In the genomic region with DNA sequence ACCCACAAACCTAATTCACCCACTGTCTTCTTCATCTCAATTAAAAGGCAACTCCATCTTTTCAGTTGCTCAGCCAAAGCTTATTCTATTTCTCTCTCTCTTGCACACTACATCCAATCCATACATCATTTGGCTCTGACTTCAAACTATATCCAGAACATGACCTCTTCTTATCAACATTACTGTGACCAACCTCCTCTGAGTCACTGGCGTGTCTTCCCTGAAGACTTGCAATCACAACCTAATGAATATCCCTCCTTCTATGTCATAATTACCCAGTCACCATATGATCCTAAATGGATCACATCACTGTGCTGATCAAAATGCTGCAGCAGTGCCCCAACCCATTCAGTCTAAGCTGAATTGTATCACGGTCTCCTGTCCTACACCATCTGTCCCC, we compare ENCODE assay signal across 25 cellular contexts. TPM values are rescaled to one million over a fixed set of nuclear protein-coding genes. Genes with fewer than 3 reads are reported as not detected.
A peak's percentile ranks its signal among the peaks of the same experiment; 100 is the strongest.
DNase-seq lines count a peak whose midpoint lies in the region; ATAC-seq and TF ChIP-seq lines count a peak whose summit lies in the region.
"Had no signal": no experiment of that assay in that cellular context is flagged by ENCODE, and none has a peak within 500 bp of the region (broad histone marks: within the 10 kb centered on the region; RNA-seq: fewer than 3 reads in every experiment).

No MANE protein-coding gene starts in this region.

- no peaks in the 10 kb centered on the region for H3K27me3 Mint-ChIP-seq in natural killer cell (ENCODE audit: low read depth in 2 of 2)

- intact Hi-C loops in natural killer cell (cut with micrococcal nuclease) = no loop called here

- no peak for TF ChIP-seq CTCF in choroid plexus epithelial cell (conservative IDR thresholded peaks at IDR 0.05; ENCODE audit: low read depth, low read length)
- no peak for TF ChIP-seq CTCF in natural killer cell (IDR thresholded peaks at IDR 0.05)

- no peak overlapping the region for H2BK12ac ChIP-seq in mesenchymal stem cell (ENCODE audit: low read length in 2 of 2)

- H3K79me1 ChIP-seq in mesenchymal stem cell (replicated peaks; ENCODE audit: low read length, poor library complexity, severe bottlenecking) = no peaks in the 10 kb centered on the region

- H2AFZ ChIP-seq in mesenchymal stem cell (ENCODE audit: low read depth, low read length) = no peak overlapping the region

- H3K9me3 ChIP-seq in mesenchymal stem cell (ENCODE audit: control insufficient read depth, low read length) = no peaks in the 10 kb centered on the region
- H3K9me3 ChIP-seq: A549 had no signal

- H3K23ac ChIP-seq in mesenchymal stem cell (ENCODE audit: low read length in 2 of 2) = no peak overlapping the region

- no peak overlapping the region for H3K18ac ChIP-seq in mesenchymal stem cell (ENCODE audit: low read depth in 1 of 2, low read length in 2 of 2)

- no peak overlapping the region for H3K4ac ChIP-seq in mesenchymal stem cell (ENCODE audit: low read depth in 1 of 2, low read length in 2 of 2)

- no peak overlapping the region for H3K27ac Mint-ChIP-seq in natural killer cell
- H3K27ac Mint-ChIP-seq: CD4-positive, alpha-beta memory T cell had no signal

- H2BK120ac ChIP-seq in mesenchymal stem cell (ENCODE audit: low read depth, low read length) = no peak overlapping the region

- H3K14ac ChIP-seq in mesenchymal stem cell (ENCODE audit: low read length in 2 of 2) = no peak overlapping the region

- H3K4me3 Mint-ChIP-seq in natural killer cell = no peak overlapping the region
- H3K4me3 Mint-ChIP-seq: CD4-positive, alpha-beta memory T cell had no signal

- ATAC-seq in natural killer cell (no peak), esophagus mucosa (no peak)
- ATAC-seq: A549, HepG2, K562, Panc1 had no signal

- peak overlapping the region; percentile 52 for H2AK5ac ChIP-seq in mesenchymal stem cell (ENCODE audit: low read length, severe bottlenecking)

- no peak overlapping the region for H2BK15ac ChIP-seq in mesenchymal stem cell (ENCODE audit: low read depth, poor library complexity, severe bottlenecking)

- H4K91ac ChIP-seq in mesenchymal stem cell (ENCODE audit: low read length) = no peak overlapping the region

- no peak overlapping the region for H3K27ac ChIP-seq in mesenchymal stem cell (ENCODE audit: low read length, poor library complexity, severe bottlenecking)
- H3K27ac ChIP-seq: BLaER1 treated with 17β-estradiol and CSF1 and Interleukin-3, amounts not matched to agents 10 nM and 100 nM had no signal

- no peak overlapping the region for H4K8ac ChIP-seq in mesenchymal stem cell (ENCODE audit: low read length)

- H3K9me3 Mint-ChIP-seq in natural killer cell = peaks cover 0 to 2% of the 10 kb centered on the region in 2 donors

- no peak overlapping the region for H3K4me2 ChIP-seq in mesenchymal stem cell (ENCODE audit: low read length, poor library complexity, severe bottlenecking)
- H3K4me2 ChIP-seq: A549; BLaER1 treated with 17β-estradiol and CSF1 and Interleukin-3, amounts not matched to agents 10 nM and 100 nM had no signal

- peaks cover 17% of the 10 kb centered on the region for H3K4me1 ChIP-seq in mesenchymal stem cell (ENCODE audit: control insufficient read depth, insufficient read depth, low read depth, low read length)

- H3K4me1 Mint-ChIP-seq in natural killer cell = no peaks in the 10 kb centered on the region
- H3K4me1 Mint-ChIP-seq: CD4-positive, alpha-beta memory T cell had no signal

- H3K27me3 ChIP-seq in mesenchymal stem cell (ENCODE audit: control insufficient read depth in 1 of 2, insufficient read depth in 1 of 2, low read length in 2 of 2) = no peaks in the 10 kb centered on the region
- H3K27me3 ChIP-seq: BLaER1 treated with 17β-estradiol and CSF1 and Interleukin-3, amounts not matched to agents 10 nM and 100 nM had no signal

- H3K36me3 Mint-ChIP-seq in natural killer cell = no peaks in the 10 kb centered on the region
- H3K36me3 Mint-ChIP-seq: CD4-positive, alpha-beta memory T cell had no signal

- peak; percentile 19 for DNase-seq in EL
- DNase-seq in OCI-M1 (lab: John Stamatoyannopoulos, UW) = peak; percentile 25
- DNase-seq in choroid plexus epithelial cell (ENCODE audit: low read depth) = peak; percentile 23
- no peak for DNase-seq in mesenchymal stem cell
- no peak for DNase-seq in natural killer cell
- DNase-seq in NCI-H510A (lab: John Stamatoyannopoulos, UW) = no peak
- DNase-seq in NCI-H2196 (lab: John Stamatoyannopoulos, UW; ENCODE audit: unreplicated experiment) = no peak
- DNase-seq: AML-193; CD4-positive, alpha-beta memory T cell; COR-L47; DMS79; Kasumi-1; NCI-H2029; NCI-H446 treated with DMSO at 0.1 percent for 48 hours; NCI-H526 treated with DMSO at 0.1 percent for 48 hours; SHP77 treated with DMSO at 0.1 percent for 48 hours had no signal

- WGBS in mesenchymal stem cell = 86% methylated on average over 2 of the region's 2 CpGs

- H3K4me3 ChIP-seq in choroid plexus epithelial cell (ENCODE audit: low read depth, low read length) = no peak overlapping the region
- no peak overlapping the region for H3K4me3 ChIP-seq in mesenchymal stem cell (ENCODE audit: insufficient read depth in 1 of 2, low read depth in 1 of 2, low read length in 2 of 2)
- H3K4me3 ChIP-seq: A549; BLaER1 treated with 17β-estradiol and CSF1 and Interleukin-3, amounts not matched to agents 10 nM and 100 nM; K562 had no signal

- H3K36me3 ChIP-seq in mesenchymal stem cell (ENCODE audit: control insufficient read depth in 1 of 2, insufficient read depth in 2 of 2, low read depth in 1 of 2, low read length in 2 of 2) = no peaks in the 10 kb centered on the region
- H3K36me3 ChIP-seq: BLaER1 treated with 17β-estradiol and CSF1 and Interleukin-3, amounts not matched to agents 10 nM and 100 nM had no signal

- no peak overlapping the region for H2BK5ac ChIP-seq in mesenchymal stem cell (ENCODE audit: low read depth, low read length, poor library complexity, severe bottlenecking)

- no peak overlapping the region for H3K9ac ChIP-seq in mesenchymal stem cell (ENCODE audit: low read length)
- H3K9ac ChIP-seq: BLaER1 treated with 17β-estradiol and CSF1 and Interleukin-3, amounts not matched to agents 10 nM and 100 nM had no signal

RNA-seq across cellular contexts. Expression of a gene that starts 22.6 kb away (rescaled TPM):
- not detected for polyA plus RNA-seq in mesenchymal stem cell (2013, experiment 1 of 2)
- polyA plus RNA-seq in mesenchymal stem cell (2013, experiment 2 of 2) = not detected
- total RNA-seq in natural killer cell = not detected
- 0.68 TPM for total RNA-seq in esophagus mucosa
- total RNA-seq: CD4-positive, alpha-beta memory T cell; G401; HepG2; HT1080; K562; MCF 10A had no signal
- polyA plus RNA-seq: A549; CD4-positive, alpha-beta memory T cell; HepG2; K562 had no signal

Comparison
In these comparisons a context has a peak if more than half of its experiments do, and no peak if none do; other contexts are left out.
1. DNase-seq: peak in EL (single experiment), OCI-M1 (single experiment) and choroid plexus epithelial cell (single experiment); none in mesenchymal stem cell (single experiment), natural killer cell (single experiment), NCI-H510A (single experiment) and NCI-H2196 (single experiment).